In genomic region chr2:240404174-240404852, GRCh38 we compare ENCODE assay signal across 22 cellular contexts. TPM values are rescaled to one million over a fixed set of nuclear protein-coding genes. Genes with fewer than 3 reads are reported as not detected.
A peak's percentile ranks its signal among the peaks of the same experiment; 100 is the strongest.
DNase-seq lines count a peak whose midpoint lies in the region; ATAC-seq and TF ChIP-seq lines count a peak whose summit lies in the region.
"Had no signal": no experiment of that assay in that cellular context is flagged by ENCODE, and none has a peak within 500 bp of the region (broad histone marks: within the 10 kb centered on the region; RNA-seq: fewer than 3 reads in every experiment).

No MANE protein-coding gene starts in this region.

- ATAC-seq in body of pancreas = no peak

- 90 to 91% methylated on average over 18 of the region's 18 CpGs for WGBS in body of pancreas, 2 donors

- H3K9me3 Mint-ChIP-seq in neural crest cell (no peaks in the 10 kb centered on the region), type B pancreatic cell (no peaks in the 10 kb centered on the region)
- H3K9me3 Mint-ChIP-seq in activated T-cell treated with anti-CD3 and anti-CD28 coated beads, Interleukin-2, amount 50 U/mL, for 24 hours = no peaks in the 10 kb centered on the region
- H3K9me3 Mint-ChIP-seq: CD8-positive, alpha-beta memory T cell; H9; HFFc6 had no signal

- no peak overlapping the region for H3K4me3 Mint-ChIP-seq in neural crest cell
- no peak overlapping the region for H3K4me3 Mint-ChIP-seq in type B pancreatic cell
- no peak overlapping the region for H3K4me3 Mint-ChIP-seq in activated T-cell treated with anti-CD3 and anti-CD28 coated beads, Interleukin-2, amount 50 U/mL, for 24 hours
- H3K4me3 Mint-ChIP-seq: H9, HFFc6 had no signal

- intact Hi-C loops in body of pancreas (cut with DNase I) = no loop called here

- H3K27ac Mint-ChIP-seq in neural crest cell (ENCODE audit: unreplicated experiment) (peak overlapping the region; percentile 67), type B pancreatic cell (no peak overlapping the region)
- no peak overlapping the region for H3K27ac Mint-ChIP-seq in activated T-cell treated with anti-CD3 and anti-CD28 coated beads, Interleukin-2, amount 50 U/mL, for 24 hours
- H3K27ac Mint-ChIP-seq: H9, HFFc6 had no signal

- in situ Hi-C loops in GM13977 (cut with MboI; ENCODE audit: low pct_unique_long_range_greater_than_20kb, low sequenced_read_pairs, unreplicated experiment) = no loop called here

- H3K4me1 Mint-ChIP-seq in neural crest cell (peaks cover 4% of the 10 kb centered on the region), type B pancreatic cell (ENCODE audit: unreplicated experiment) (peaks cover 5% of the 10 kb centered on the region)
- peaks cover 18% of the 10 kb centered on the region for H3K4me1 Mint-ChIP-seq in activated T-cell treated with anti-CD3 and anti-CD28 coated beads, Interleukin-2, amount 50 U/mL, for 24 hours (ENCODE audit: low read depth)
- H3K4me1 Mint-ChIP-seq: H9 had no signal

- no peak overlapping the region for H3K4me3 ChIP-seq in body of pancreas
- H3K4me3 ChIP-seq: GM23248 had no signal

- no peaks in the 10 kb centered on the region for H3K9me3 ChIP-seq in body of pancreas

- H3K36me3 Mint-ChIP-seq in neural crest cell (ENCODE audit: low read depth) = no peaks in the 10 kb centered on the region
- no peaks in the 10 kb centered on the region for H3K36me3 Mint-ChIP-seq in type B pancreatic cell
- no peaks in the 10 kb centered on the region for H3K36me3 Mint-ChIP-seq in activated T-cell treated with anti-CD3 and anti-CD28 coated beads, Interleukin-2, amount 50 U/mL, for 24 hours (ENCODE audit: low read depth)
- H3K36me3 Mint-ChIP-seq: CD8-positive, alpha-beta memory T cell had no signal

- H3K27ac ChIP-seq in body of pancreas = no peak overlapping the region
- H3K27ac ChIP-seq: C4-2B, GM23248 had no signal

- TF ChIP-seq POLR2A in body of pancreas (IDR thresholded peaks at IDR 0.05) = no peak

- H3K36me3 ChIP-seq in body of pancreas (replicated peaks in 1 of 2; ENCODE audit: insufficient read depth in 1 of 2, low read depth in 2 of 2) = no peaks in the 10 kb centered on the region

- H3K27me3 Mint-ChIP-seq in neural crest cell (ENCODE audit: low read depth) (no peaks in the 10 kb centered on the region), type B pancreatic cell (no peaks in the 10 kb centered on the region)
- peaks cover 2% of the 10 kb centered on the region for H3K27me3 Mint-ChIP-seq in activated T-cell treated with anti-CD3 and anti-CD28 coated beads, Interleukin-2, amount 50 U/mL, for 24 hours

- no peaks in the 10 kb centered on the region for H3K4me1 ChIP-seq in body of pancreas

- TF ChIP-seq CTCF in body of pancreas (IDR thresholded peaks at IDR 0.05) (no peak), neural crest cell (conservative IDR thresholded peaks at IDR 0.05) (no peak), type B pancreatic cell (conservative IDR thresholded peaks at IDR 0.05) (no peak), GM13977 (IDR thresholded peaks at IDR 0.05; ENCODE audit: extremely low read depth, insufficient read depth, missing control alignments) (no peak)

- no peaks in the 10 kb centered on the region for H3K27me3 ChIP-seq in body of pancreas

- peak; percentile 36 for DNase-seq in activated CD8-positive, alpha-beta memory T cell treated with anti-CD3 and anti-CD28 coated beads, Interleukin-2, amount 50 U/mL, for 48 hours
- DNase-seq in activated CD8-positive, alpha-beta memory T cell treated with anti-CD3 and anti-CD28 coated beads, Interleukin-2, amount 50 U/mL, for 4 hours = no peak
- DNase-seq in body of pancreas (peak in 3 of 4 donors; percentile 1 to 5 (median 2)), neural crest cell (ENCODE audit: low read depth, low spot score) (no peak), type B pancreatic cell (ENCODE audit: extremely low spot score, unreplicated experiment) (peak; percentile 43), GM13977 (ENCODE audit: low spot score) (no peak)
- no peak for DNase-seq in effector CD4-positive, alpha-beta T cell
- no peak for DNase-seq in activated T-cell treated with anti-CD3 and anti-CD28 coated beads, Interleukin-2, amount 50 U/mL, for 24 hours
- DNase-seq: AML-193; Calu3; CD8-positive, alpha-beta memory T cell; GM23248; HFFc6; KBM-7; NCI-H1048; NCI-H1417 treated with DMSO at 0.1 percent for 48 hours; NCI-H187; NCI-H446 treated with DMSO at 0.1 percent for 48 hours; NCI-H526 treated with DMSO at 0.1 percent for 48 hours; OCI-M1 had no signal

RNA-seq across cellular contexts. Expression of gene GPC1, which starts 31.1 kb away (rescaled TPM):
- 10 to 100 TPM; 23.3 to 30.7 TPM for total RNA-seq in body of pancreas
- 88.6 and 89.9 TPM in 2 replicates for total RNA-seq in neural crest cell
- total RNA-seq in type B pancreatic cell (ENCODE audit: low replicate concordance) = 58.0 and 78.0 TPM in 2 replicates

Comparison
In these comparisons a context has a peak if more than half of its experiments do, and no peak if none do; other contexts are left out.
1. DNase-seq: peak in activated CD8-positive, alpha-beta memory T cell treated with anti-CD3 and anti-CD28 coated beads, Interleukin-2, amount 50 U/mL, for 48 hours (single experiment), body of pancreas (3 of 4) and type B pancreatic cell (single experiment); none in activated CD8-positive, alpha-beta memory T cell treated with anti-CD3 and anti-CD28 coated beads, Interleukin-2, amount 50 U/mL, for 4 hours (single experiment), neural crest cell (single experiment), GM13977 (single experiment), effector CD4-positive, alpha-beta T cell (single experiment) and activated T-cell treated with anti-CD3 and anti-CD28 coated beads, Interleukin-2, amount 50 U/mL, for 24 hours (single experiment).